In genomic region chr7:135977020-135977741, GRCh38 we compare ENCODE assay signal across 1 cellular context.
TF ChIP-seq lines count a peak whose summit lies in the region.

Gene MTPN, minus strand, starts transcription at chr7:135977359. Its CDS starts 259 bp downstream, at chr7:135977100.

TF ChIP-seq in HepG2, 621 proteins besides CTCF, POLR2A, EP300 and RAD21 (continued from another document and continues in another):
- TF ChIP-seq ZHX2 (IDR thresholded peaks at IDR 0.05; ENCODE audit: low read depth) (no peak), ZHX2 (CRISPR knock-in tag; IDR thresholded peaks at IDR 0.05; ENCODE audit: borderline replicate concordance) (no peak; the same call in 1 of the 2 replicates), POGK (CRISPR knock-in tag; conservative IDR thresholded peaks at IDR 0.05) (peak; percentile 73), ZNF280D (CRISPR knock-in tag; IDR thresholded peaks at IDR 0.05) (no peak; the same call in 1 of the 2 replicates), ZNF841 (CRISPR knock-in tag; IDR thresholded peaks at IDR 0.05; ENCODE audit: borderline replicate concordance) (no peak), KLF9 (CRISPR knock-in tag; IDR thresholded peaks at IDR 0.05; ENCODE audit: low read depth) (peak; percentile 43; the same call in 1 of the 2 replicates), ZNF619 (CRISPR knock-in tag; IDR thresholded peaks at IDR 0.05) (no peak), UBTF (CRISPR knock-in tag; IDR thresholded peaks at IDR 0.05) (peak; percentile 52; the same call in 1 of the 2 replicates), ZNF878 (CRISPR knock-in tag; IDR thresholded peaks at IDR 0.05) (no peak), ZNF691 (CRISPR knock-in tag; IDR thresholded peaks at IDR 0.05; ENCODE audit: borderline replicate concordance, low read depth) (no peak; the same call in 1 of the 2 replicates), ZNF772 (CRISPR knock-in tag; IDR thresholded peaks at IDR 0.05) (peak; percentile 73; the same call in 1 of the 2 replicates), MXD1 (CRISPR knock-in tag; IDR thresholded peaks at IDR 0.05) (0 out of 2 replicates have a peak, but pooled peaks have one; percentile 42), MYPOP (CRISPR knock-in tag; IDR thresholded peaks at IDR 0.05) (peak; percentile 39; the same call in 1 of the 2 replicates), SIX4 (CRISPR knock-in tag; IDR thresholded peaks at IDR 0.05) (peak; percentile 43; the same call in 1 of the 2 replicates), KLF12 (CRISPR knock-in tag; IDR thresholded peaks at IDR 0.05; ENCODE audit: borderline replicate concordance) (no peak), ZNF282 (IDR thresholded peaks at IDR 0.05; ENCODE audit: partially characterized antibody) (no peak), ZNF816 (CRISPR knock-in tag; IDR thresholded peaks at IDR 0.05; ENCODE audit: borderline replicate concordance) (no peak), ZNF234 (CRISPR knock-in tag; conservative IDR thresholded peaks at IDR 0.05) (no peak), ELF4 (CRISPR knock-in tag; IDR thresholded peaks at IDR 0.05; ENCODE audit: borderline replicate concordance) (peak; percentile 93), ZNF670 (CRISPR knock-in tag; IDR thresholded peaks at IDR 0.05; ENCODE audit: borderline replicate concordance) (no peak), ZNF546 (CRISPR knock-in tag; conservative IDR thresholded peaks at IDR 0.05) (no peak), ZEB1 (IDR thresholded peaks at IDR 0.05; ENCODE audit: insufficient replicate concordance, low read depth) (no peak), MED1 (CRISPR knock-in tag; IDR thresholded peaks at IDR 0.05) (peak; percentile 32; the same call in 1 of the 2 replicates), THRA (CRISPR knock-in tag; IDR thresholded peaks at IDR 0.05; ENCODE audit: borderline replicate concordance) (no peak), ZNF501 (CRISPR knock-in tag; IDR thresholded peaks at IDR 0.05) (peak; percentile 84; the same call in 1 of the 2 replicates), PRDM15 (CRISPR knock-in tag; IDR thresholded peaks at IDR 0.05) (no peak), MZF1 (CRISPR knock-in tag; IDR thresholded peaks at IDR 0.05; ENCODE audit: borderline replicate concordance) (0 out of 2 replicates have a peak, but pooled peaks have one; percentile 50), DMTF1 (CRISPR knock-in tag; IDR thresholded peaks at IDR 0.05) (no peak)
